In the genomic region with DNA sequence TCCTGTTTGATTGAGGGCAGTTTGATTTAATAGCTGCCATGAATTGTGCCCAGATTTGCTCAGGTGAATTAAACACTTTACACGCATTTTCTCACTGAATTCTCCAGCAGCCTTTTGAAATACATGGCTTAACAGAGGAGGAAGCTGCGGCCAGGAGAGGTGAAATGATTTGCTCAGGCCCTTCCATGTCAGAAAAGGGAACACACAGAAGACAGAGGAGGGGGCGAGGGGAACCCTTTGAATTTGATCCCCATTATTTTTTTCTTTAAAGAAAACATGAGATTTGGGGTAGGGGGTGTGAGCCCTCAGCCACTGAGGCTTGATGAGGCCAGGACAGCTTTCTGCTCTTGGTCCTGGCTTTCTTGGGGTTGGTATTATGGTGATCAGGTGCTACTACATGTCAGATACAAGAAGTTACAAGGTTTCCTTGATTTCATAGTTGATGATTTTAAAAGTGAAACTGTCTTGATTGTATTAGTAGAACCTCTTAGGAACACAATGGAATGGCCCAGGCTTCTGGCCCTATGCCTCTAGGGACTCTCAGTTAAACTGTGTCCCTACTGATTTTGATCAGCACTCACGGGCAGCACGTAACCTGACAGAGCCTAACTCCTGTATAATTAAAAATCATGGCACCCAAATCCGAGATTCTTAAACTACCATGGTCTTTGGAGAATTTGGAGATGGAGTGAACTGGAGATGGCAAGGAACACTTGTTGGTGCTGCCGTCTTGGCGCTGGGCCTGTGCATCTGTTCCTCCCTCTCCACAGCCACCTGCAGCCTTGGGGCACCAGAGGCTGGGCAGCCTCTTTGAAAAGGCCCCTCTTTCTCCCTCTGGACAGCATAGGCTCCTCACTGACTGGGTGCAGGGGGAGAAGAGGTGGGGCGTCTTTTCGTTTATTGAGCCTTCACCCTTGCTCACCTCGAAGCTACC, we compare ENCODE assay signal across 8 cellular contexts.
DNase-seq lines count a peak whose midpoint lies in the region; ATAC-seq and TF ChIP-seq lines count a peak whose summit lies in the region.

No MANE protein-coding gene starts in this region.

- H3K4me2 ChIP-seq in BLaER1 = peak overlapping the region; percentile 81

- H3K27ac ChIP-seq in BLaER1 = peak overlapping the region; percentile 64

- peaks cover 57% of the 10 kb centered on the region for H3K4me1 ChIP-seq in BLaER1

- H3K9me3 ChIP-seq in BLaER1 = peaks cover 37% of the 10 kb centered on the region

- H4K20me1 ChIP-seq in BLaER1 = peaks cover 73% of the 10 kb centered on the region

- H3K4me3 ChIP-seq in BLaER1 (peak overlapping the region; percentile 40), fibroblast of the aortic adventitia (ENCODE audit: low read depth, low read length) (peak overlapping the region; percentile 9)

- H3K9ac ChIP-seq in BLaER1 = peak overlapping the region; percentile 42; the same call in 1 of the 2 replicates

- H3K27me3 ChIP-seq in BLaER1 = no peaks in the 10 kb centered on the region

- ATAC-seq in GM19452 (IDR thresholded peaks at IDR 0.05; ENCODE audit: unreplicated experiment) (peak; percentile 58), HG03442 (IDR thresholded peaks at IDR 0.05; ENCODE audit: unreplicated experiment) (peak; percentile 62), GM18861 (IDR thresholded peaks at IDR 0.05; ENCODE audit: unreplicated experiment) (no peak)

- DNase-seq in fibroblast of the aortic adventitia (ENCODE audit: low read depth) (no peak), iPS-NIHi11 (ENCODE audit: low spot score) (no peak), NCI-H1105 treated with DMSO at 0.1 percent for 48 hours (lab: John Stamatoyannopoulos, UW) (no peak), GM20000 (ENCODE audit: low spot score) (no peak)

- H3K36me3 ChIP-seq in BLaER1 = peaks cover 37% of the 10 kb centered on the region

- TF ChIP-seq CTCF in fibroblast of the aortic adventitia (IDR thresholded peaks at IDR 0.05; ENCODE audit: insufficient read depth, low read length) (no peak), GM20000 (IDR thresholded peaks at IDR 0.05; ENCODE audit: extremely low read depth, missing control alignments) (no peak)
